In the genomic region with DNA sequence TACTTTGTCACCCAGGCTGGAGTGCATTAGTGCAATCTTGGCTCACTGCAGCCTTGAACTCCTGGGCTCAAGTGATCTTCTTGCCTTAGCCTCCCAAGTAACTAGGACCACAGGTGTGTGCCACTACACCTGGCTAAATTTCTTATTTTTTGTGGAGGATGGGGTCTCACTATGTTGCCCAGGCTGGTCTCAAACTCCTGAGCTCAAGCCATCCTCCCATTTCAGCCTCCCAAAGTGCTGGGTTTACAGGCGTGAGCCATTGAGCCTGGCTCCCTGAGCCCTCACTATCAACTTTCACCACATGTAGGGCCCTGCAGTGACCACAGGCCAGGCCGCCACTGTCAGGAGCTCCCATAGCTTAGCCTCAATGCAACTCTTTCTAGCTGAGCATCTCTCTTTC, we compare ENCODE assay signal across 23 cellular contexts.
A peak's percentile ranks its signal among the peaks of the same experiment; 100 is the strongest.
DNase-seq lines count a peak whose midpoint lies in the region; ATAC-seq and TF ChIP-seq lines count a peak whose summit lies in the region.
"Had no signal": no experiment of that assay in that cellular context is flagged by ENCODE, and none has a peak within 500 bp of the region (broad histone marks: within the 10 kb centered on the region; RNA-seq: fewer than 3 reads in every experiment).

No MANE protein-coding gene starts in this region.

- H3K36me3 Mint-ChIP-seq in WTC11 (peaks cover 16% of the 10 kb centered on the region), chondrocyte (ENCODE audit: low read depth) (peaks cover 3% of the 10 kb centered on the region)
- H3K36me3 Mint-ChIP-seq: CD14-positive monocyte; CD4-positive, CD25-positive, alpha-beta regulatory T cell had no signal

- TF ChIP-seq CTCF in HEK293 (tag by site-specific recombination; IDR thresholded peaks at IDR 0.05) (no peak), WTC11 (IDR thresholded peaks at IDR 0.05) (no peak), chondrocyte (IDR thresholded peaks at IDR 0.05) (no peak)

- H3K36me3 ChIP-seq in HEK293 (ENCODE audit: control insufficient read depth in 2 of 2, insufficient read depth in 1 of 2, low read length in 2 of 2): no peaks in the 10 kb centered on the region
- H3K36me3 ChIP-seq: BE2C, BLaER1 had no signal

- no peaks in the 10 kb centered on the region for H3K4me1 Mint-ChIP-seq in WTC11
- no peaks in the 10 kb centered on the region for H3K4me1 Mint-ChIP-seq in chondrocyte (ENCODE audit: low read depth)
- H3K4me1 Mint-ChIP-seq: CD14-positive monocyte; CD4-positive, CD25-positive, alpha-beta regulatory T cell; CD8-positive, alpha-beta memory T cell had no signal

- no peaks in the 10 kb centered on the region for H3K4me1 ChIP-seq in HEK293 (ENCODE audit: control insufficient read depth, insufficient read depth, low read length)
- H3K4me1 ChIP-seq: BE2C had no signal

- H3K4me3 ChIP-seq in HEK293 (ENCODE audit: low read depth, low read length): no peak overlapping the region
- H3K4me3 ChIP-seq: BLaER1, GM12878 had no signal

- H3K27ac Mint-ChIP-seq in WTC11 (no peak overlapping the region), chondrocyte (ENCODE audit: unreplicated experiment) (no peak overlapping the region)
- H3K27ac Mint-ChIP-seq: CD14-positive monocyte; CD4-positive, alpha-beta memory T cell; CD4-positive, CD25-positive, alpha-beta regulatory T cell; CD8-positive, alpha-beta memory T cell had no signal

- H3K4me3 Mint-ChIP-seq in WTC11: no peak overlapping the region
- no peak overlapping the region for H3K4me3 Mint-ChIP-seq in chondrocyte (ENCODE audit: unreplicated experiment)
- H3K4me3 Mint-ChIP-seq: CD14-positive monocyte; CD4-positive, alpha-beta memory T cell; CD4-positive, CD25-positive, alpha-beta regulatory T cell; CD8-positive, alpha-beta memory T cell had no signal

- no peak for DNase-seq in WTC11 (ENCODE audit: low spot score)
- DNase-seq in chondrocyte (ENCODE audit: low spot score): peak; percentile 39
- no peak for DNase-seq in kidney tubule cell (ENCODE audit: low spot score)
- DNase-seq: 8988T; ACHN; BE2C; C1 segment of cervical spinal cord; CD4-positive, alpha-beta memory T cell; CD4-positive, CD25-positive, alpha-beta regulatory T cell; CD8-positive, alpha-beta memory T cell; COR-L47; DMS 273 treated with DMSO at 0.1 percent for 48 hours; DMS153; DMS53; DMS79; DND-41; EL; GDM1 had no signal

- no peaks in the 10 kb centered on the region for H3K9me3 ChIP-seq in HEK293 (ENCODE audit: control insufficient read depth, insufficient read depth, low read depth, low read length)
- H3K9me3 ChIP-seq: BE2C had no signal

- ATAC-seq in WTC11 (no peak), HG03469 (IDR thresholded peaks at IDR 0.05; ENCODE audit: unreplicated experiment) (no peak)
- ATAC-seq: GM12878 had no signal

- CTCF ChIA-PET in HEK293 (lab: Yijun Ruan, JAX): interaction anchor here (0.6 to 1.3 kb wide), 2 partner anchors 15 to 363 kb away, joined by 3 read pairs; no protein-coding TSS in a partner anchor
- CTCF ChIA-PET in WTC11 (lab: Charles Lee): interaction anchor here (0.6 kb wide), 1 partner anchor 609 kb away, joined by 4 read pairs; no protein-coding TSS in a partner anchor

- H3K27me3 Mint-ChIP-seq in WTC11 (ENCODE audit: low read depth) (peaks cover 3% of the 10 kb centered on the region), chondrocyte (ENCODE audit: low read depth) (peaks cover 5% of the 10 kb centered on the region)

- H3K9me3 Mint-ChIP-seq in WTC11 (peaks cover 19% of the 10 kb centered on the region), chondrocyte (ENCODE audit: low read depth) (peaks cover 6% of the 10 kb centered on the region)

- H3K27ac ChIP-seq in HEK293 (ENCODE audit: extremely low read depth, low read depth, low read length): no peak overlapping the region
- H3K27ac ChIP-seq: BLaER1 had no signal

- POLR2A ChIA-PET in HEK293 (lab: Yijun Ruan, JAX) (no interaction called here), WTC11 (lab: Charles Lee) (interaction anchor here (0.5 kb wide), 1 partner anchor 432 kb away, joined by 6 read pairs; no protein-coding TSS in a partner anchor)

TF ChIP-seq in HEK293, 187 proteins besides CTCF, POLR2A, EP300 and RAD21:
- 0 out of 2 replicates have a peak, but pooled peaks have one; percentile 50 for TF ChIP-seq ZNF121 (tag by site-specific recombination; IDR thresholded peaks at IDR 0.05)
- TF ChIP-seq, protein P1, sequence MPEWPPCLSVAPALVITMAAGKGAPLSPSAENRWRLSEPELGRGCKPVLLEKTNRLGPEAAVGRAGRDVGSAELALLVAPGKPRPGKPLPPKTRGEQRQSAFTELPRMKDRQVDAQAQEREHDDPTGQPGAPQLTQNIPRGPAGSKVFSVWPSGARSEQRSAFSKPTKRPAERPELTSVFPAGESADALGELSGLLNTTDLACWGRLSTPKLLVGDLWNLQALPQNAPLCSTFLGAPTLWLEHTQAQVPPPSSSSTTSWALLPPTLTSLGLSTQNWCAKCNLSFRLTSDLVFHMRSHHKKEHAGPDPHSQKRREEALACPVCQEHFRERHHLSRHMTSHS (tag by site-specific recombination; IDR thresholded peaks at IDR 0.05): no peak
- no peak for TF ChIP-seq ZBTB7A (tag by site-specific recombination; IDR thresholded peaks at IDR 0.05; ENCODE audit: low read depth)
- no peak for TF ChIP-seq KLF7 (tag by site-specific recombination; IDR thresholded peaks at IDR 0.05; ENCODE audit: borderline replicate concordance)
- TF ChIP-seq WT1 (tag by site-specific recombination; IDR thresholded peaks at IDR 0.05): no peak

TF ChIP-seq in WTC11, 78 proteins besides CTCF, POLR2A, EP300 and RAD21:
- TF ChIP-seq, protein P2, sequence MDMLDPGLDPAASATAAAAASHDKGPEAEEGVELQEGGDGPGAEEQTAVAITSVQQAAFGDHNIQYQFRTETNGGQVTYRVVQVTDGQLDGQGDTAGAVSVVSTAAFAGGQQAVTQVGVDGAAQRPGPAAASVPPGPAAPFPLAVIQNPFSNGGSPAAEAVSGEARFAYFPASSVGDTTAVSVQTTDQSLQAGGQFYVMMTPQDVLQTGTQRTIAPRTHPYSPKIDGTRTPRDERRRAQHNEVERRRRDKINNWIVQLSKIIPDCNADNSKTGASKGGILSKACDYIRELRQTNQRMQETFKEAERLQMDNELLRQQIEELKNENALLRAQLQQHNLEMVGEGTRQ (CRISPR knock-in tag; IDR thresholded peaks at IDR 0.05): no peak
- TF ChIP-seq ZNF121 (CRISPR knock-in tag; IDR thresholded peaks at IDR 0.05) (peak; percentile 64; the same call in 1 of the 2 replicates), ZBTB21 (CRISPR knock-in tag; IDR thresholded peaks at IDR 0.05; ENCODE audit: borderline replicate concordance) (no peak)
- TF ChIP-seq, protein P3, sequence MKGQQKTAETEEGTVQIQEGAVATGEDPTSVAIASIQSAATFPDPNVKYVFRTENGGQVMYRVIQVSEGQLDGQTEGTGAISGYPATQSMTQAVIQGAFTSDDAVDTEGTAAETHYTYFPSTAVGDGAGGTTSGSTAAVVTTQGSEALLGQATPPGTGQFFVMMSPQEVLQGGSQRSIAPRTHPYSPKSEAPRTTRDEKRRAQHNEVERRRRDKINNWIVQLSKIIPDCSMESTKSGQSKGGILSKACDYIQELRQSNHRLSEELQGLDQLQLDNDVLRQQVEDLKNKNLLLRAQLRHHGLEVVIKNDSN (CRISPR knock-in tag; IDR thresholded peaks at IDR 0.05): no peak
